18 cellular contexts compared by ENCODE assay signal in the genomic region with DNA sequence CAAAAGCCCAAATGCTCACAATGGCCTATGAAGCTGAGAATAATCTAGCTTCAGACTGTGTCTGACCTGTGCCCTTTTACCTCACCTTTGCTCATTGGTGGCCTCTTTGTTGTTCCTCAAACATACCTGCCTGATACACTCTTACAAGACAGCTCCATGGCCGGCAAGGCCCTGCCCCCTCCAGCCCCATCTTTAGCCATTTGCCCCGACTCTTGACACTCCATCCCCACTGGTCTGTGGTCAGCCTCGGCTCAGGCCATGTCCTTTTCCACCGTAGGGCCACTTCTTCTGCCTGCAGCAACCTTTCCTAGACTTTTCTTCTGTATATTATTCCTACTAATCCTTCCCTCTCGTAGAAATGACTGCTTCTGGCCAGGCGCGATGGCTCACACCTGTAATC.
DNase-seq lines count a peak whose midpoint lies in the region; ATAC-seq and TF ChIP-seq lines count a peak whose summit lies in the region.
"Had no signal": no experiment of that assay in that cellular context is flagged by ENCODE, and none has a peak within 500 bp of the region (broad histone marks: within the 10 kb centered on the region; RNA-seq: fewer than 3 reads in every experiment).

No MANE protein-coding gene starts in this region.

- H3K9me3 Mint-ChIP-seq in chondrocyte (ENCODE audit: low read depth) (peaks cover 3% of the 10 kb centered on the region), naive B cell (peaks cover 0 to 3% (median 0%) of the 10 kb centered on the region in 7 donors)

- TF ChIP-seq POLR2A in spleen (IDR thresholded peaks at IDR 0.05), result no peak

- H3K4me3 ChIP-seq in HL-60 (replicated peaks; ENCODE audit: insufficient read depth, low read length) (no peak overlapping the region), spleen (no peak overlapping the region)
- H3K4me3 ChIP-seq: A549 had no signal

- no peaks in the 10 kb centered on the region for H3K36me3 ChIP-seq in spleen

- ATAC-seq in naive B cell (ENCODE audit: low read depth in 2 of 2), result no peak
- ATAC-seq in GM18907 (IDR thresholded peaks at IDR 0.05; ENCODE audit: unreplicated experiment), result no peak
- ATAC-seq: A549, PC-3 had no signal

- TF ChIP-seq CTCF in HL-60 (IDR thresholded peaks at IDR 0.05; ENCODE audit: insufficient read depth, low read length) (no peak), chondrocyte (IDR thresholded peaks at IDR 0.05) (no peak), spleen (IDR thresholded peaks at IDR 0.05 in 8 of 11, conservative IDR thresholded peaks at IDR 0.05 in 3 of 11) (no peak)

- H3K27me3 Mint-ChIP-seq in chondrocyte (ENCODE audit: low read depth) (no peaks in the 10 kb centered on the region), naive B cell (no peaks in the 10 kb centered on the region)

- H3K27ac Mint-ChIP-seq in chondrocyte (ENCODE audit: unreplicated experiment) (no peak overlapping the region), naive B cell (peak overlapping the region in 4 of 6 donors; percentile 29 to 92 (median 74))

- H3K9me3 ChIP-seq in spleen, result peaks cover 0 to 6% (median 0%) of the 10 kb centered on the region in 8 donors

- H3K4me1 ChIP-seq in spleen, result peaks cover 13 to 70% (median 40%) of the 10 kb centered on the region in 6 donors

- no peak for DNase-seq in HL-60 (ENCODE audit: low read depth in 1 of 2, low spot score in 1 of 2)
- peak; percentile 50 for DNase-seq in chondrocyte (ENCODE audit: low spot score)
- no peak for DNase-seq in naive B cell
- DNase-seq in spleen, result peak; percentile 69
- no peak for DNase-seq in NCI-H1105 (lab: John Stamatoyannopoulos, UW)
- DNase-seq in activated CD8-positive, alpha-beta memory T cell treated with anti-CD3 and anti-CD28 coated beads, Interleukin-2, amount 50 U/mL, for 4 hours, result no peak
- DNase-seq in activated CD8-positive, alpha-beta memory T cell treated with anti-CD3 and anti-CD28 coated beads for 24 hours, result no peak
- DNase-seq: C1 segment of cervical spinal cord, NCI-H1417, NCI-H1930, NCI-H226, NCI-H524 treated with DMSO at 0.1 percent for 48 hours, PC-3, RPMI8226, SHP77 treated with DMSO at 0.1 percent for 48 hours had no signal

- intact Hi-C loops in spleen (cut with DNase I; ENCODE audit: low total_unique reads), result no loop called here

- peak overlapping the region; percentile 87; the same call in 1 of the 2 replicates for H3K27ac ChIP-seq in HL-60 (replicated peaks)
- H3K27ac ChIP-seq in spleen, result peak overlapping the region in 2 of 8 donors; percentile 81 to 83
- H3K27ac ChIP-seq: A549, KMS-11 had no signal

- H3K4me1 Mint-ChIP-seq in chondrocyte (ENCODE audit: low read depth) (peaks cover 18% of the 10 kb centered on the region), naive B cell (peaks cover 43 to 67% (median 55%) of the 10 kb centered on the region in 3 donors)

- H3K4me3 Mint-ChIP-seq in chondrocyte (ENCODE audit: unreplicated experiment) (no peak overlapping the region), naive B cell (peak overlapping the region in 3 of 8 donors; percentile 18 to 45 (median 44))

- no peaks in the 10 kb centered on the region for H3K27me3 ChIP-seq in HL-60 (ENCODE audit: insufficient read depth, poor library complexity, severe bottlenecking)
- no peaks in the 10 kb centered on the region for H3K27me3 ChIP-seq in spleen (replicated peaks in 1 of 7)

- WGBS in spleen, 5 donors, result 93 to 98% (median 95%) methylated on average over 7 of the region's 7 CpGs

- no peaks in the 10 kb centered on the region for H3K36me3 Mint-ChIP-seq in chondrocyte (ENCODE audit: low read depth)
- no peaks in the 10 kb centered on the region for H3K36me3 Mint-ChIP-seq in naive B cell

Comparison
In these comparisons a context has a peak if more than half of its experiments do, and no peak if none do; other contexts are left out.
1. DNase-seq: peak in chondrocyte (single experiment) and spleen (single experiment); none in HL-60 (0 of 2), naive B cell (single experiment), NCI-H1105 (single experiment), activated CD8-positive, alpha-beta memory T cell treated with anti-CD3 and anti-CD28 coated beads, Interleukin-2, amount 50 U/mL, for 4 hours (single experiment) and activated CD8-positive, alpha-beta memory T cell treated with anti-CD3 and anti-CD28 coated beads for 24 hours (single experiment).